In the genomic region with DNA sequence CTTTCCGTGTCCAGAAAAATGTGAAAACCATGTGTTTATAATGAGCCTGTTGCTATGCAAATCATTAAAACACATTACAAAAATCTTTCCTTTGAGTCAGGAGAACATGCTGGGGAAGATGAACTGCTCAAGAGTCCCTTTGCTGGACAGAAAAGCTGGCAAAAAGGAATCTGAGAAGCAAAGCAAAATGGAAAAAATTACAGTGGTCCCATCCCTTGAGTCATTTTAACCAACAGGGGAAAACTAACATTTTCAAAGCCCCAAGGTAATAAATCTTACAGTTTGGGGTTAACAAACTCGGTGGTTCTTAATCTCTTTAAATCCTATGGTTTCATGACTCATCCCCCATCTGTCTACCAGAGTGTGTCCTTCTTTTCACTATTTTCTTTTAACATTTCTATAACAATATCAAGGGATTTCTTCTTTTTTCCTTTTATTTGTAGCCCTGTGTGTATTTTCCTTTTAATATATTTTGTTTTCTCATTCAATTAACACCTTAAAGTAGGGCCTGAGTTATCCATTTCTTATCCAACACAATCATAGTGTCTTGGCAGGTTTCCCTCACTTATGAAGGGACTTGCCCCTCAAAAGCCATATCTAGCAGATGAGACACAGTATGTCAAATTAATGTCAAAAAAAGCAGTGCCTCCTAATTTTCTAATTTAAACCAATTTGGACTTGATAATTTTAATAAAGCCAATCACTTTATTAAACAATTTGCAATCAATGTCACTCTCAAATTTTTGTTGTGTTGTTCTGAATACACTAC, we compare ENCODE assay signal across 1 cellular context.
TF ChIP-seq lines count a peak whose summit lies in the region.

No MANE protein-coding gene starts in this region.

TF ChIP-seq in H1, 55 proteins besides CTCF, POLR2A, EP300 and RAD21:
- TF ChIP-seq, protein P1, sequence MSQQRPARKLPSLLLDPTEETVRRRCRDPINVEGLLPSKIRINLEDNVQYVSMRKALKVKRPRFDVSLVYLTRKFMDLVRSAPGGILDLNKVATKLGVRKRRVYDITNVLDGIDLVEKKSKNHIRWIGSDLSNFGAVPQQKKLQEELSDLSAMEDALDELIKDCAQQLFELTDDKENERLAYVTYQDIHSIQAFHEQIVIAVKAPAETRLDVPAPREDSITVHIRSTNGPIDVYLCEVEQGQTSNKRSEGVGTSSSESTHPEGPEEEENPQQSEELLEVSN (IDR thresholded peaks at IDR 0.05), result no peak
- TF ChIP-seq RBBP5 (IDR thresholded peaks at IDR 0.05; ENCODE audit: borderline replicate concordance, low read depth, low read length) (no peak), KDM5A (IDR thresholded peaks at IDR 0.05; ENCODE audit: low read length) (no peak), TCF12 (IDR thresholded peaks at IDR 0.05; ENCODE audit: low read depth, low read length) (no peak), BACH1 (IDR thresholded peaks at IDR 0.05; ENCODE audit: low read length) (no peak), TEAD4 (IDR thresholded peaks at IDR 0.05; ENCODE audit: low read depth, low read length) (no peak), SP2 (IDR thresholded peaks at IDR 0.05; ENCODE audit: low read length) (no peak), CBX8 (IDR thresholded peaks at IDR 0.05; ENCODE audit: borderline replicate concordance, low read depth, low read length) (no peak), ASH2L (IDR thresholded peaks at IDR 0.05; ENCODE audit: low read length) (no peak), CTBP2 (IDR thresholded peaks at IDR 0.05; ENCODE audit: borderline replicate concordance, insufficient read depth, insufficient read length, low read length) (no peak), NRF1 (IDR thresholded peaks at IDR 0.05; ENCODE audit: low read depth, low read length) (no peak), CHD2 (IDR thresholded peaks at IDR 0.05; ENCODE audit: low read length) (no peak)
- TF ChIP-seq, protein P2, sequence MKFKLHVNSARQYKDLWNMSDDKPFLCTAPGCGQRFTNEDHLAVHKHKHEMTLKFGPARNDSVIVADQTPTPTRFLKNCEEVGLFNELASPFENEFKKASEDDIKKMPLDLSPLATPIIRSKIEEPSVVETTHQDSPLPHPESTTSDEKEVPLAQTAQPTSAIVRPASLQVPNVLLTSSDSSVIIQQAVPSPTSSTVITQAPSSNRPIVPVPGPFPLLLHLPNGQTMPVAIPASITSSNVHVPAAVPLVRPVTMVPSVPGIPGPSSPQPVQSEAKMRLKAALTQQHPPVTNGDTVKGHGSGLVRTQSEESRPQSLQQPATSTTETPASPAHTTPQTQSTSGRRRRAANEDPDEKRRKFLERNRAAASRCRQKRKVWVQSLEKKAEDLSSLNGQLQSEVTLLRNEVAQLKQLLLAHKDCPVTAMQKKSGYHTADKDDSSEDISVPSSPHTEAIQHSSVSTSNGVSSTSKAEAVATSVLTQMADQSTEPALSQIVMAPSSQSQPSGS (IDR thresholded peaks at IDR 0.05; ENCODE audit: low read length), result no peak
- TF ChIP-seq, protein P3, sequence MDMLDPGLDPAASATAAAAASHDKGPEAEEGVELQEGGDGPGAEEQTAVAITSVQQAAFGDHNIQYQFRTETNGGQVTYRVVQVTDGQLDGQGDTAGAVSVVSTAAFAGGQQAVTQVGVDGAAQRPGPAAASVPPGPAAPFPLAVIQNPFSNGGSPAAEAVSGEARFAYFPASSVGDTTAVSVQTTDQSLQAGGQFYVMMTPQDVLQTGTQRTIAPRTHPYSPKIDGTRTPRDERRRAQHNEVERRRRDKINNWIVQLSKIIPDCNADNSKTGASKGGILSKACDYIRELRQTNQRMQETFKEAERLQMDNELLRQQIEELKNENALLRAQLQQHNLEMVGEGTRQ (IDR thresholded peaks at IDR 0.05; ENCODE audit: low read length), result no peak
